Comparison of ENCODE assay signal across 1 cellular context in the genomic region with DNA sequence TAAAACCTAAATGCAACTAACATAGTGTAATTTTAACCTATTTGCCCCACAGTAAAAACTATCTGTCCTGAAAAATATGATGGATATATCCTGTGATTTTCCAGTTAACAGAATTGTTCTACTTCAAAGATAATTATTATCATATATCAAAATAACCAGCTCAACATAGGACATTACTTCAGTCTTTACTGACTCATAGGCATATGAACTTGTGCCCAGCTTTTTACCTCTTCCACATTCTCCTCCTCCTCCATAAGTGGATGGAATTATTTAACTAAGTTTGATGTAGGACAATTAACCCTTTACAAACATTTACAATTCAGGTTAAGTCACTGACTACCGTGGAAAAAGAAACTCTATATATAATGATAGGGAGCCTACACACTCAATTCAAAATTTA.
TF ChIP-seq lines count a peak whose summit lies in the region.

No MANE protein-coding gene starts in this region.

TF ChIP-seq in HCT116, 20 proteins besides CTCF, POLR2A, EP300 and RAD21 (continued from another document):
- TF ChIP-seq, protein P1, sequence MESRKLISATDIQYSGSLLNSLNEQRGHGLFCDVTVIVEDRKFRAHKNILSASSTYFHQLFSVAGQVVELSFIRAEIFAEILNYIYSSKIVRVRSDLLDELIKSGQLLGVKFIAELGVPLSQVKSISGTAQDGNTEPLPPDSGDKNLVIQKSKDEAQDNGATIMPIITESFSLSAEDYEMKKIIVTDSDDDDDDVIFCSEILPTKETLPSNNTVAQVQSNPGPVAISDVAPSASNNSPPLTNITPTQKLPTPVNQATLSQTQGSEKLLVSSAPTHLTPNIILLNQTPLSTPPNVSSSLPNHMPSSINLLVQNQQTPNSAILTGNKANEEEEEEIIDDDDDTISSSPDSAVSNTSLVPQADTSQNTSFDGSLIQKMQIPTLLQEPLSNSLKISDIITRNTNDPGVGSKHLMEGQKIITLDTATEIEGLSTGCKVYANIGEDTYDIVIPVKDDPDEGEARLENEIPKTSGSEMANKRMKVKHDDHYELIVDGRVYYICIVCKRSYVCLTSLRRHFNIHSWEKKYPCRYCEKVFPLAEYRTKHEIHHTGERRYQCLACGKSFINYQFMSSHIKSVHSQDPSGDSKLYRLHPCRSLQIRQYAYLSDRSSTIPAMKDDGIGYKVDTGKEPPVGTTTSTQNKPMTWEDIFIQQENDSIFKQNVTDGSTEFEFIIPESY (IDR thresholded peaks at IDR 0.05; ENCODE audit: extremely low read depth, insufficient replicate concordance, low read length): no peak
- TF ChIP-seq SP1 (IDR thresholded peaks at IDR 0.05; ENCODE audit: low read depth): no peak
- TF ChIP-seq, protein P2, sequence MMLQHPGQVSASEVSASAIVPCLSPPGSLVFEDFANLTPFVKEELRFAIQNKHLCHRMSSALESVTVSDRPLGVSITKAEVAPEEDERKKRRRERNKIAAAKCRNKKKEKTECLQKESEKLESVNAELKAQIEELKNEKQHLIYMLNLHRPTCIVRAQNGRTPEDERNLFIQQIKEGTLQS (IDR thresholded peaks at IDR 0.05): no peak
- TF ChIP-seq, protein P3, sequence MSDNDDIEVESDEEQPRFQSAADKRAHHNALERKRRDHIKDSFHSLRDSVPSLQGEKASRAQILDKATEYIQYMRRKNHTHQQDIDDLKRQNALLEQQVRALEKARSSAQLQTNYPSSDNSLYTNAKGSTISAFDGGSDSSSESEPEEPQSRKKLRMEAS (IDR thresholded peaks at IDR 0.05): no peak
- TF ChIP-seq CBX3 (IDR thresholded peaks at IDR 0.05; ENCODE audit: low read depth): no peak
- TF ChIP-seq SIN3A (IDR thresholded peaks at IDR 0.05; ENCODE audit: low read depth): no peak
TF ChIP-seq in HCT116: peak in this region for 0.
